12 cellular contexts compared by ENCODE assay signal in genomic region chr19:21321996-21322395, GRCh38. TPM values are rescaled to one million over a fixed set of nuclear protein-coding genes. Genes with fewer than 3 reads are reported as not detected.
A peak's percentile ranks its signal among the peaks of the same experiment; 100 is the strongest.
DNase-seq lines count a peak whose midpoint lies in the region; ATAC-seq and TF ChIP-seq lines count a peak whose summit lies in the region.
"Had no signal": no experiment of that assay in that cellular context is flagged by ENCODE, and none has a peak within 500 bp of the region (broad histone marks: within the 10 kb centered on the region; RNA-seq: fewer than 3 reads in every experiment).

No MANE protein-coding gene starts in this region.

- H3K27me3 Mint-ChIP-seq in CD8-positive, alpha-beta T cell (ENCODE audit: low read depth) = no peaks in the 10 kb centered on the region
- H3K27me3 Mint-ChIP-seq in nephron progenitor cell (ENCODE audit: low read depth, poor library complexity) = no peaks in the 10 kb centered on the region

- DNase-seq in CD8-positive, alpha-beta T cell = no peak
- DNase-seq in RPMI7951 (ENCODE audit: low read depth) = peak; percentile 32
- DNase-seq in epithelial cell of prostate (ENCODE audit: low read depth, low spot score) = no peak
- DNase-seq in nephron progenitor cell = no peak
- DNase-seq in mucosa of descending colon = no peak
- DNase-seq in H7 = no peak
- DNase-seq in stimulated activated naive CD4-positive, alpha-beta T cell treated with Interleukin-2 at 50 U/mL for 16 hours (lab: John Stamatoyannopoulos, UW) = no peak
- no peak for DNase-seq in DMS53 (lab: John Stamatoyannopoulos, UW)
- DNase-seq: NCI-H2171 treated with DMSO at 0.1 percent for 48 hours; stimulated activated CD4-positive, alpha-beta T cell treated with anti-CD3 and anti-CD28 coated beads, Interleukin-12 subunit alpha, Interleukin-12 subunit beta, amount 100 ng/mL, for 4 hours; T-helper 1 cell had no signal

- H3K9me3 ChIP-seq in CD8-positive, alpha-beta T cell (ENCODE audit: low read length) = no peaks in the 10 kb centered on the region
- H3K9me3 ChIP-seq in mucosa of descending colon = peaks cover 3% of the 10 kb centered on the region

- H3K4me3 Mint-ChIP-seq in CD8-positive, alpha-beta T cell = no peak overlapping the region
- no peak overlapping the region for H3K4me3 Mint-ChIP-seq in nephron progenitor cell
- H3K4me3 Mint-ChIP-seq: neural progenitor cell had no signal

- H3K36me3 ChIP-seq in CD8-positive, alpha-beta T cell (ENCODE audit: insufficient read depth, low read length) = peaks cover 3% of the 10 kb centered on the region
- H3K36me3 ChIP-seq in mucosa of descending colon (ENCODE audit: low read depth) = no peaks in the 10 kb centered on the region
- no peaks in the 10 kb centered on the region; the same call in 1 of the 2 replicates for H3K36me3 ChIP-seq in H7 (replicated peaks; ENCODE audit: control insufficient read depth, insufficient read depth, low read length)

- peaks cover 76% of the 10 kb centered on the region for H3K4me1 Mint-ChIP-seq in CD8-positive, alpha-beta T cell (ENCODE audit: low read depth)
- no peaks in the 10 kb centered on the region for H3K4me1 Mint-ChIP-seq in nephron progenitor cell
- H3K4me1 Mint-ChIP-seq: neural progenitor cell had no signal

- CTCF ChIA-PET in CD8-positive, alpha-beta T cell (lab: Charles Lee) = no interaction called here

- H3K27me3 ChIP-seq in CD8-positive, alpha-beta T cell (ENCODE audit: insufficient read depth, low read length) = no peaks in the 10 kb centered on the region
- H3K27me3 ChIP-seq in H7 (ENCODE audit: control insufficient read depth, insufficient read depth, low read length) = no peaks in the 10 kb centered on the region
- H3K27me3 ChIP-seq: neural progenitor cell had no signal

- H3K9me3 Mint-ChIP-seq in CD8-positive, alpha-beta T cell = peaks cover 11% of the 10 kb centered on the region
- H3K9me3 Mint-ChIP-seq in nephron progenitor cell = peaks cover 96% of the 10 kb centered on the region

- ATAC-seq in CD8-positive, alpha-beta T cell = no peak
- no peak for ATAC-seq in mucosa of descending colon

- POLR2A ChIA-PET in CD8-positive, alpha-beta T cell (lab: Charles Lee) = no interaction called here

- H3K36me3 Mint-ChIP-seq in CD8-positive, alpha-beta T cell = peaks cover 55% of the 10 kb centered on the region
- peaks cover 97% of the 10 kb centered on the region for H3K36me3 Mint-ChIP-seq in nephron progenitor cell (ENCODE audit: low read depth)

- TF ChIP-seq CTCF in CD8-positive, alpha-beta T cell (IDR thresholded peaks at IDR 0.05) = no peak
- TF ChIP-seq CTCF in nephron progenitor cell (IDR thresholded peaks at IDR 0.05) (no peak), mucosa of descending colon (IDR thresholded peaks at IDR 0.05) (no peak)

- no peak overlapping the region for H3K27ac ChIP-seq in CD8-positive, alpha-beta T cell (ENCODE audit: low read depth, low read length)
- H3K27ac ChIP-seq in epithelial cell of prostate = peak overlapping the region; percentile 33
- H3K27ac ChIP-seq: neural progenitor cell had no signal

- H3K4me1 ChIP-seq in CD8-positive, alpha-beta T cell (ENCODE audit: insufficient read depth, low read length) = peaks cover 7% of the 10 kb centered on the region
- H3K4me1 ChIP-seq in mucosa of descending colon (ENCODE audit: low read depth) = no peaks in the 10 kb centered on the region
- H3K4me1 ChIP-seq: neural progenitor cell had no signal

- intact Hi-C loops in CD8-positive, alpha-beta T cell (cut with DNase I, micrococcal nuclease) = no loop called here
- intact Hi-C loops in mucosa of descending colon (cut with DNase I, micrococcal nuclease) = no loop called here

- peak overlapping the region; percentile 69 for H3K27ac Mint-ChIP-seq in CD8-positive, alpha-beta T cell
- H3K27ac Mint-ChIP-seq in nephron progenitor cell = peak overlapping the region; percentile 31
- H3K27ac Mint-ChIP-seq: neural progenitor cell had no signal

- no peak overlapping the region for H3K4me3 ChIP-seq in CD8-positive, alpha-beta T cell (ENCODE audit: low read depth, low read length)
- H3K4me3 ChIP-seq in mucosa of descending colon = no peak overlapping the region
- no peak overlapping the region for H3K4me3 ChIP-seq in H7 (ENCODE audit: insufficient read depth, low read depth, low read length)
- H3K4me3 ChIP-seq: neural progenitor cell had no signal

RNA-seq across cellular contexts. Expression of gene ZNF708, which starts 7.2 kb away (rescaled TPM):
- total RNA-seq in CD8-positive, alpha-beta T cell = 10 to 100 TPM; 23.7 to 24.7 TPM
- total RNA-seq in RPMI7951 (2014; rRNA removed; shearing (Covaris generic)) = 4.7 and 4.8 TPM in 2 replicates
- 10 to 100 TPM in 2 of 3 donors, 1 to 10 TPM in 1; 7.5 to 13.1 (median 12.8) TPM for total RNA-seq in mucosa of descending colon
- 6.5 and 7.6 TPM in 2 replicates for total RNA-seq in H7 (2014; rRNA removed; shearing (Covaris generic))

RNA-seq across cellular contexts. Expression of gene ZNF738, which starts 36.8 kb away (rescaled TPM):
- total RNA-seq in CD8-positive, alpha-beta T cell = 1 to 10 TPM; 5.6 to 6.3 TPM
- total RNA-seq in RPMI7951 (2014; rRNA removed; shearing (Covaris generic)) = 11.3 and 11.9 TPM in 2 replicates
- total RNA-seq in mucosa of descending colon = 1 to 10 TPM; 5.5 to 6.9 (median 6.4) TPM
- total RNA-seq in H7 (2014; rRNA removed; shearing (Covaris generic)) = 1.7 and 4.6 TPM in 2 replicates
